ENCODE assay signal across 14 cellular contexts in genomic region chr5:5014836-5015235, GRCh38.
DNase-seq lines count a peak whose midpoint lies in the region; ATAC-seq and TF ChIP-seq lines count a peak whose summit lies in the region.
"Had no signal": no experiment of that assay in that cellular context is flagged by ENCODE, and none has a peak within 500 bp of the region (broad histone marks: within the 10 kb centered on the region; RNA-seq: fewer than 3 reads in every experiment).

No MANE protein-coding gene starts in this region.

- TF ChIP-seq CTCF in epithelial cell of esophagus (IDR thresholded peaks at IDR 0.05; ENCODE audit: insufficient read depth, low read depth, low read length, missing control alignments) = no peak
- no peak for TF ChIP-seq CTCF in neural cell (IDR thresholded peaks at IDR 0.05; ENCODE audit: poor library complexity, severe bottlenecking)
- no peak for TF ChIP-seq CTCF in activated CD8-positive, alpha-beta T cell treated with anti-CD3 and anti-CD28 coated beads for 36 hours (IDR thresholded peaks at IDR 0.05)

- H3K27me3 ChIP-seq in MG63 (no peaks in the 10 kb centered on the region), neural cell (ENCODE audit: insufficient read depth, low read depth, low read length) (no peaks in the 10 kb centered on the region)

- no peak overlapping the region for H2AFZ ChIP-seq in neural cell (ENCODE audit: low read depth, low read length)

- H3K4me2 ChIP-seq in neural cell (ENCODE audit: low read length) = no peak overlapping the region

- no peaks in the 10 kb centered on the region for H3K79me2 ChIP-seq in neural cell (replicated peaks; ENCODE audit: insufficient read depth, low read length)

- no peak overlapping the region for H3K9ac ChIP-seq in neural cell (ENCODE audit: low read length)

- no peaks in the 10 kb centered on the region for H4K20me1 ChIP-seq in neural cell (ENCODE audit: insufficient read depth)

- H3K4me3 Mint-ChIP-seq in activated CD8-positive, alpha-beta T cell treated with anti-CD3 and anti-CD28 coated beads for 36 hours = no peak overlapping the region
- H3K4me3 Mint-ChIP-seq: CD4-positive, alpha-beta T cell had no signal

- no peaks in the 10 kb centered on the region for H3K27me3 Mint-ChIP-seq in activated CD8-positive, alpha-beta T cell treated with anti-CD3 and anti-CD28 coated beads for 36 hours
- H3K27me3 Mint-ChIP-seq: CD4-positive, alpha-beta T cell had no signal

- no peaks in the 10 kb centered on the region for H3F3A ChIP-seq in neural cell (ENCODE audit: insufficient read depth, low read length, poor library complexity, severe bottlenecking)

- DNase-seq in EL = peak; percentile 82
- DNase-seq in MG63 = peak; percentile 97
- peak; percentile 7 for DNase-seq in epithelial cell of esophagus (ENCODE audit: low read depth)
- no peak for DNase-seq in MV-4-11 (lab: John Stamatoyannopoulos, UW)
- DNase-seq in activated CD8-positive, alpha-beta T cell treated with anti-CD3 and anti-CD28 coated beads for 36 hours = no peak
- DNase-seq in NCI-H510A (lab: John Stamatoyannopoulos, UW) = no peak
- no peak for DNase-seq in Ammon's horn (ENCODE audit: low spot score)
- DNase-seq: activated T-cell treated with anti-CD3 and anti-CD28 coated beads, Interleukin-2, amount 50 U/mL, for 1 hour; CD4-positive, alpha-beta T cell; hippocampal formation; mucosa of descending colon; NCI-H1436 had no signal

- H3K4me3 ChIP-seq in MG63 (no peak overlapping the region), epithelial cell of esophagus (ENCODE audit: low read length) (no peak overlapping the region), neural cell (ENCODE audit: low read length) (peak overlapping the region; percentile 37)
- H3K4me3 ChIP-seq: mucosa of descending colon had no signal

- H3K36me3 Mint-ChIP-seq in activated CD8-positive, alpha-beta T cell treated with anti-CD3 and anti-CD28 coated beads for 36 hours (ENCODE audit: low read depth) = no peaks in the 10 kb centered on the region

- TF ChIP-seq EP300 in neural cell (conservative IDR thresholded peaks at IDR 0.05; ENCODE audit: poor library complexity, severe bottlenecking) = no peak

- H3K27ac ChIP-seq in neural cell (ENCODE audit: low read length) = no peak overlapping the region

- no peaks in the 10 kb centered on the region for H3K36me3 ChIP-seq in MG63
- H3K36me3 ChIP-seq in neural cell (ENCODE audit: insufficient read depth, low read length) = no peaks in the 10 kb centered on the region

- no peaks in the 10 kb centered on the region for H3K9me2 ChIP-seq in neural cell (ENCODE audit: insufficient read depth, low read length)

- POLR2A ChIA-PET in activated CD8-positive, alpha-beta T cell treated with anti-CD3 and anti-CD28 coated beads for 36 hours (lab: Charles Lee) = no interaction called here

- no peak for ATAC-seq in activated CD8-positive, alpha-beta T cell treated with anti-CD3 and anti-CD28 coated beads for 36 hours
- ATAC-seq: HepG2, mucosa of descending colon had no signal

- H3K4me1 Mint-ChIP-seq in activated CD8-positive, alpha-beta T cell treated with anti-CD3 and anti-CD28 coated beads for 36 hours (ENCODE audit: low read depth) = no peaks in the 10 kb centered on the region

- H3K27ac Mint-ChIP-seq in activated CD8-positive, alpha-beta T cell treated with anti-CD3 and anti-CD28 coated beads for 36 hours = no peak overlapping the region
- H3K27ac Mint-ChIP-seq: CD4-positive, alpha-beta T cell had no signal

- no peaks in the 10 kb centered on the region for H3K9me3 ChIP-seq in MG63
- no peaks in the 10 kb centered on the region for H3K9me3 ChIP-seq in neural cell (ENCODE audit: low read length)
- H3K9me3 ChIP-seq: mucosa of descending colon had no signal

- no peak for TF ChIP-seq RAD21 in neural cell (conservative IDR thresholded peaks at IDR 0.05)

- intact Hi-C loops in activated CD8-positive, alpha-beta T cell treated with anti-CD3 and anti-CD28 coated beads for 36 hours (cut with micrococcal nuclease) = no loop called here

- CTCF ChIA-PET in activated CD8-positive, alpha-beta T cell treated with anti-CD3 and anti-CD28 coated beads for 36 hours (lab: Charles Lee) = no interaction called here

- H3K9me3 Mint-ChIP-seq in activated CD8-positive, alpha-beta T cell treated with anti-CD3 and anti-CD28 coated beads for 36 hours = peaks cover 3% of the 10 kb centered on the region

TF ChIP-seq in neural cell, 6 proteins besides CTCF, POLR2A, EP300 and RAD21:
- TF ChIP-seq TAF1 (IDR thresholded peaks at IDR 0.05; ENCODE audit: low read depth) = no peak
- TF ChIP-seq SMC3 (conservative IDR thresholded peaks at IDR 0.05; ENCODE audit: poor library complexity) = no peak
- no peak for TF ChIP-seq EZH2 (IDR thresholded peaks at IDR 0.05; ENCODE audit: borderline replicate concordance, insufficient read depth, low read length, poor library complexity, severe bottlenecking)
- no peak for TF ChIP-seq REST (IDR thresholded peaks at IDR 0.05; ENCODE audit: borderline replicate concordance)
- no peak for TF ChIP-seq POLR2AphosphoS5 (IDR thresholded peaks at IDR 0.05)
- TF ChIP-seq MXI1 (conservative IDR thresholded peaks at IDR 0.05; ENCODE audit: poor library complexity, severe bottlenecking) = no peak

Comparison
In these comparisons a context has a peak if more than half of its experiments do, and no peak if none do; other contexts are left out.
1. DNase-seq: peak in EL (single experiment), MG63 (single experiment) and epithelial cell of esophagus (single experiment); none in MV-4-11 (single experiment), activated CD8-positive, alpha-beta T cell treated with anti-CD3 and anti-CD28 coated beads for 36 hours (single experiment), NCI-H510A (single experiment) and Ammon's horn (single experiment).